18 cellular contexts compared by ENCODE assay signal in genomic region chr21:37202221-37202805, GRCh38.
DNase-seq lines count a peak whose midpoint lies in the region; ATAC-seq and TF ChIP-seq lines count a peak whose summit lies in the region.
"Had no signal": no experiment of that assay in that cellular context is flagged by ENCODE, and none has a peak within 500 bp of the region (broad histone marks: within the 10 kb centered on the region; RNA-seq: fewer than 3 reads in every experiment).

No MANE protein-coding gene starts in this region.

- H3F3A ChIP-seq in PC-3 (ENCODE audit: low read length, unreplicated experiment), result no peaks in the 10 kb centered on the region

- no peaks in the 10 kb centered on the region for H3K9me3 Mint-ChIP-seq in activated naive CD8-positive, alpha-beta T cell (ENCODE audit: low read depth)
- H3K9me3 Mint-ChIP-seq in activated naive CD8-positive, alpha-beta T cell treated with anti-CD3 and anti-CD28 coated beads, Interleukin-2, amount 50 U/mL, for 24 hours, result no peaks in the 10 kb centered on the region
- H3K9me3 Mint-ChIP-seq in endothelial cell (ENCODE audit: unreplicated experiment) (no peaks in the 10 kb centered on the region), immature natural killer cell (no peaks in the 10 kb centered on the region)
- H3K9me3 Mint-ChIP-seq: CD8-positive, alpha-beta T cell had no signal

- ATAC-seq in activated naive CD8-positive, alpha-beta T cell treated with anti-CD3 and anti-CD28 coated beads, Interleukin-2, amount 50 U/mL, for 24 hours, result no peak
- ATAC-seq in PC-3 (no peak), esophagus mucosa (no peak)
- ATAC-seq: CD8-positive, alpha-beta T cell had no signal

- no peak overlapping the region for H3K27ac ChIP-seq in PC-3 (ENCODE audit: low read length)
- peak overlapping the region in 2 of 4 donors; percentile 37 to 74 for H3K27ac ChIP-seq in tibial nerve
- H3K27ac ChIP-seq: BLaER1, HL-60 had no signal

- TSS peak; percentile 30 for BruUV-seq in PC-3 (replicated peaks; lab: Mats Ljungman, UMichigan)

- TF ChIP-seq CTCF in PC-3 (conservative IDR thresholded peaks at IDR 0.05; ENCODE audit: low read depth, low read length), result no peak
- no peak for TF ChIP-seq CTCF in endothelial cell (IDR thresholded peaks at IDR 0.05; ENCODE audit: unreplicated experiment)
- no peak for TF ChIP-seq CTCF in tibial nerve (IDR thresholded peaks at IDR 0.05)

- H3K4me3 ChIP-seq in PC-3 (ENCODE audit: low read length) (no peak overlapping the region), tibial nerve (no peak overlapping the region)
- H3K4me3 ChIP-seq: BLaER1 had no signal

- H3K27me3 ChIP-seq in PC-3 (ENCODE audit: low read length) (no peaks in the 10 kb centered on the region), tibial nerve (no peaks in the 10 kb centered on the region)
- H3K27me3 ChIP-seq: BLaER1 had no signal

- no peak overlapping the region for H3K4me3 Mint-ChIP-seq in activated naive CD8-positive, alpha-beta T cell
- no peak overlapping the region for H3K4me3 Mint-ChIP-seq in activated naive CD8-positive, alpha-beta T cell treated with anti-CD3 and anti-CD28 coated beads, Interleukin-2, amount 50 U/mL, for 24 hours
- peak overlapping the region; percentile 17 for H3K4me3 Mint-ChIP-seq in endothelial cell (ENCODE audit: unreplicated experiment)
- no peak overlapping the region for H3K4me3 Mint-ChIP-seq in immature natural killer cell
- H3K4me3 Mint-ChIP-seq: CD8-positive, alpha-beta T cell had no signal

- CTCF ChIA-PET in PC-3 (lab: Charles Lee), result no interaction called here

- H3K9me2 ChIP-seq in PC-3 (replicated peaks; ENCODE audit: low read length), result no peaks in the 10 kb centered on the region

- intact Hi-C loops in PC-3 (cut with micrococcal nuclease), result no loop called here

- POLR2A ChIA-PET in PC-3 (lab: Charles Lee; ENCODE audit: unreplicated experiment), result no interaction called here

- no peaks in the 10 kb centered on the region for H4K20me1 ChIP-seq in PC-3 (ENCODE audit: low read length)
- H4K20me1 ChIP-seq: BLaER1 had no signal

- WGBS in tibial nerve, 2 donors, result 60 to 78% methylated on average over 9 of the region's 9 CpGs

- H3K36me3 Mint-ChIP-seq in activated naive CD8-positive, alpha-beta T cell, result peaks cover 15% of the 10 kb centered on the region
- H3K36me3 Mint-ChIP-seq in activated naive CD8-positive, alpha-beta T cell treated with anti-CD3 and anti-CD28 coated beads, Interleukin-2, amount 50 U/mL, for 24 hours (ENCODE audit: low read depth), result peaks cover 39% of the 10 kb centered on the region
- H3K36me3 Mint-ChIP-seq in endothelial cell (ENCODE audit: low read depth, unreplicated experiment) (peaks cover 58% of the 10 kb centered on the region), immature natural killer cell (peaks cover 25 to 47% (median 37%) of the 10 kb centered on the region in 3 donors)

- H3K4me1 Mint-ChIP-seq in activated naive CD8-positive, alpha-beta T cell (ENCODE audit: low read depth), result peaks cover 3% of the 10 kb centered on the region
- H3K4me1 Mint-ChIP-seq in activated naive CD8-positive, alpha-beta T cell treated with anti-CD3 and anti-CD28 coated beads, Interleukin-2, amount 50 U/mL, for 24 hours, result peaks cover 7% of the 10 kb centered on the region
- H3K4me1 Mint-ChIP-seq in endothelial cell (ENCODE audit: unreplicated experiment) (peaks cover 16% of the 10 kb centered on the region), immature natural killer cell (peaks cover 2% of the 10 kb centered on the region in 2 donors)

- H3K9me3 ChIP-seq in PC-3 (ENCODE audit: low read length), result no peaks in the 10 kb centered on the region
- H3K9me3 ChIP-seq in tibial nerve, result no peaks in the 10 kb centered on the region
- H3K9me3 ChIP-seq: BLaER1 had no signal

- H3K9ac ChIP-seq in PC-3 (ENCODE audit: low read length), result no peak overlapping the region
- H3K9ac ChIP-seq: BLaER1 had no signal

- H2AFZ ChIP-seq in PC-3 (ENCODE audit: low read length), result no peak overlapping the region

- H3K4me2 ChIP-seq in PC-3 (ENCODE audit: low read length), result no peak overlapping the region
- H3K4me2 ChIP-seq: BLaER1 had no signal

- H3K79me2 ChIP-seq in PC-3 (ENCODE audit: low read length), result no peaks in the 10 kb centered on the region

- H3K4me1 ChIP-seq in PC-3 (ENCODE audit: insufficient read depth, low read length) (peaks cover 29% of the 10 kb centered on the region), tibial nerve (peaks cover 0 to 19% (median 6%) of the 10 kb centered on the region in 4 donors)

- DNase-seq in activated naive CD8-positive, alpha-beta T cell treated with anti-CD3 and anti-CD28 coated beads, Interleukin-2, amount 50 U/mL, for 24 hours, result no peak
- no peak for DNase-seq in PC-3
- no peak for DNase-seq in endothelial cell (ENCODE audit: low spot score)
- no peak for DNase-seq in SIG-M5 (lab: John Stamatoyannopoulos, UW)
- DNase-seq in tibial nerve (ENCODE audit: low spot score in 2 of 2), result no peak
- no peak for DNase-seq in immature natural killer cell
- DNase-seq: CD8-positive, alpha-beta T cell; DND-41; HCEC 1CT; KBM-7; NCI-H1436; NCI-H2029 treated with DMSO at 0.1 percent for 48 hours; NCI-H82; SHP77 treated with DMSO at 0.1 percent for 48 hours had no signal

- TF ChIP-seq POLR2A in tibial nerve (IDR thresholded peaks at IDR 0.05), result no peak

- no peaks in the 10 kb centered on the region for H3K27me3 Mint-ChIP-seq in activated naive CD8-positive, alpha-beta T cell
- no peaks in the 10 kb centered on the region for H3K27me3 Mint-ChIP-seq in activated naive CD8-positive, alpha-beta T cell treated with anti-CD3 and anti-CD28 coated beads, Interleukin-2, amount 50 U/mL, for 24 hours
- H3K27me3 Mint-ChIP-seq in endothelial cell (ENCODE audit: unreplicated experiment) (peaks cover 2% of the 10 kb centered on the region), immature natural killer cell (ENCODE audit: low read depth in 3 of 3) (peaks cover 0 to 3% (median 3%) of the 10 kb centered on the region in 3 donors)

- no peak for TF ChIP-seq EP300 in tibial nerve (IDR thresholded peaks at IDR 0.05)

- peak overlapping the region; percentile 16 for H3K27ac Mint-ChIP-seq in activated naive CD8-positive, alpha-beta T cell
- no peak overlapping the region for H3K27ac Mint-ChIP-seq in activated naive CD8-positive, alpha-beta T cell treated with anti-CD3 and anti-CD28 coated beads, Interleukin-2, amount 50 U/mL, for 24 hours
- no peak overlapping the region for H3K27ac Mint-ChIP-seq in endothelial cell (ENCODE audit: unreplicated experiment)
- peak overlapping the region in 1 of 6 donors; percentile 57 for H3K27ac Mint-ChIP-seq in immature natural killer cell
- H3K27ac Mint-ChIP-seq: CD8-positive, alpha-beta T cell had no signal

- H3K36me3 ChIP-seq in PC-3 (ENCODE audit: low read depth, low read length), result peaks cover 39% of the 10 kb centered on the region
- H3K36me3 ChIP-seq in tibial nerve, result peaks cover 0 to 59% (median 0%) of the 10 kb centered on the region in 3 donors
